ENCODE assay signal across 23 cellular contexts in the genomic region with DNA sequence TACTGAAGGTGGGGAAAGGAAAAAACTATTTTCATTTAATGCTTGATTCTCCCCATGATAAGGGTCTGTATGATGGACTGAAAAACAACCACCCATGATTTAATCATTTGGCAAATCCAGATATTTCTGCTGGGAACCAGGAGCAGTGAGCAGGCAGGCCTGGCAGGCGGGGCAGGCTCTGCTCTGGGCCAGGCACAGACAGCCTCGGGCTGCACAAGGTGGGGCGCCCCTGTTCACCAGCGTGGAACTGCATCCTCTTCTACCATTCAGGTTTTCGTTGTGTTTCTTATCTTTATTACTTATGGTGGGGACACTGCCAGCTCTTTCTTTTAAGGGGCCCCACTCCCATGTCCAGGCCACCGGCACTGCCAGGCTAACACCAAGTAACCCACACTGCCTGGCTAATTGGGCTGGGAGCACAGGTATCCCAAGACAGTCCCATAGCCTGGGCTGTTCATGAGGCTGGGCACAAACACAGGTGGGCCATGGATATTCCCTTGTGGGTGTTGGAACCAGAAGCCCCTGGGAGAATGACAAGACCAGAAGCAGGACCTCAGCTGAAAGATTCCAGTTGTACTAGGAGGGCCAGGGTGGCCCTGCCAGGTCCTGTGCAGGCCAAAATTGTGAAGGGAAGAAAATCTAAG. TPM values are rescaled to one million over a fixed set of nuclear protein-coding genes. Genes with fewer than 3 reads are reported as not detected.
A peak's percentile ranks its signal among the peaks of the same experiment; 100 is the strongest.
DNase-seq lines count a peak whose midpoint lies in the region; ATAC-seq, FAIRE-seq and TF ChIP-seq lines count a peak whose summit lies in the region.
"Had no signal": no experiment of that assay in that cellular context is flagged by ENCODE, and none has a peak within 500 bp of the region (broad histone marks: within the 10 kb centered on the region; RNA-seq: fewer than 3 reads in every experiment).

No MANE protein-coding gene starts in this region.

- no peak for FAIRE-seq in GM12878 (lab: Jason Lieb, UNC)
- FAIRE-seq: colon, GM12892 had no signal

- H3K27me3 ChIP-seq in HCT116 (ENCODE audit: insufficient read depth, low read length) = no peaks in the 10 kb centered on the region
- H3K27me3 ChIP-seq in GM12878 (replicated peaks in 1 of 2; ENCODE audit: control insufficient read depth in 2 of 2, insufficient read depth in 2 of 2, low read length in 1 of 2) = no peaks in the 10 kb centered on the region
- no peaks in the 10 kb centered on the region for H3K27me3 ChIP-seq in sigmoid colon
- H3K27me3 ChIP-seq: brain microvascular endothelial cell, Peyer's patch, tibial nerve had no signal

- H3K4me1 ChIP-seq in HCT116 (ENCODE audit: control insufficient read depth in 1 of 2, insufficient read depth in 2 of 2, low read length in 2 of 2) (peaks cover 0 to 12% of the 10 kb centered on the region in 2 experiments; a peak in 2 of 4 replicates), GM12878 (ENCODE audit: control insufficient read depth, insufficient read depth, low read length) (no peaks in the 10 kb centered on the region), sigmoid colon (peaks cover 0 to 17% (median 15%) of the 10 kb centered on the region in 4 donors)
- H3K4me1 ChIP-seq: Peyer's patch had no signal

- POLR2A ChIA-PET in HCT116 (lab: Charles Lee) (no interaction called here), GM12878 (lab: Charles Lee) (no interaction called here)

- H3K36me3 ChIP-seq in HCT116 (ENCODE audit: control insufficient read depth in 1 of 2, insufficient read depth in 2 of 2, low read length in 2 of 2) (no peaks in the 10 kb centered on the region), GM12878 (ENCODE audit: control insufficient read depth in 2 of 2, insufficient read depth in 2 of 2, low read length in 1 of 2) (no peaks in the 10 kb centered on the region), sigmoid colon (no peaks in the 10 kb centered on the region)
- H3K36me3 ChIP-seq: brain microvascular endothelial cell, left ventricle myocardium inferior, Peyer's patch, tibial nerve had no signal

- TF ChIP-seq POLR2A in HCT116 (IDR thresholded peaks at IDR 0.05; ENCODE audit: borderline replicate concordance, extremely low read depth, insufficient read depth, insufficient read length) (no peak), GM12878 (IDR thresholded peaks at IDR 0.05; ENCODE audit: low read depth, low read length) (no peak), sigmoid colon (IDR thresholded peaks at IDR 0.05) (no peak)

- H3K9me3 ChIP-seq in HCT116 (ENCODE audit: control insufficient read depth in 1 of 2, insufficient read depth in 1 of 2, low read depth in 1 of 2, low read length in 2 of 2) (no peaks in the 10 kb centered on the region), GM12878 (replicated peaks; ENCODE audit: control insufficient read depth, insufficient read depth, low read length) (no peaks in the 10 kb centered on the region; the same call in 2 of the 3 replicates), sigmoid colon (no peaks in the 10 kb centered on the region)
- H3K9me3 ChIP-seq: left ventricle myocardium inferior, Peyer's patch, tibial nerve had no signal

- intact Hi-C loops in HCT116 (cut with micrococcal nuclease) (no loop called here), GM12878 (cut with micrococcal nuclease; ENCODE audit: unreplicated experiment) (no loop called here), sigmoid colon (cut with DNase I) (no loop called here)

- H3K9me2 ChIP-seq in HCT116 (ENCODE audit: insufficient read depth) = no peaks in the 10 kb centered on the region

- DNase-seq in HCT116 (ENCODE audit: low read depth, low spot score) = no peak
- DNase-seq in GM12878 (ENCODE audit: low read depth, low spot score) = no peak
- DNase-seq in left kidney (ENCODE audit: low read depth, low spot score) = peak; percentile 41
- DNase-seq in sigmoid colon = peak; percentile 41
- DNase-seq in NCI-H345 (lab: John Stamatoyannopoulos, UW) = no peak
- DNase-seq: activated CD4-positive, alpha-beta memory T cell treated with anti-CD3 and anti-CD28 coated beads for 36 hours; activated CD4-positive, CD25-positive, alpha-beta regulatory T cell; activated gamma-delta T cell treated with Interleukin-2 at 50 U/mL for 16 hours; brain microvascular endothelial cell; CD8-positive, alpha-beta T cell; head of caudate nucleus; left ventricle myocardium inferior; NCI-H2081 treated with DMSO at 0.1 percent for 48 hours; NCI-H510A; Peyer's patch; stimulated activated CD4-positive, alpha-beta T cell treated with anti-CD3 and anti-CD28 coated beads, Interleukin-2, amount 100 ng/mL, for 48 hours had no signal

- no peak overlapping the region for H3K4me3 ChIP-seq in HCT116 (replicated peaks in 1 of 2; ENCODE audit: low read depth in 1 of 2, low read length in 2 of 2)
- no peak overlapping the region for H3K4me3 ChIP-seq in GM12878
- H3K4me3 ChIP-seq in sigmoid colon = no peak overlapping the region
- H3K4me3 ChIP-seq: Peyer's patch, smooth muscle cell had no signal

- BruUV-seq in HCT116 (replicated peaks; lab: Mats Ljungman, UMichigan) = no TSS peak
- BruUV-seq in GM12878 (replicated peaks; lab: Mats Ljungman, UMichigan) = no TSS peak

- TF ChIP-seq RAD21 in HCT116 (IDR thresholded peaks at IDR 0.05; ENCODE audit: low read depth) = no peak
- TF ChIP-seq RAD21 in GM12878 (IDR thresholded peaks at IDR 0.05; ENCODE audit: insufficient read depth, low read depth, low read length) = no peak

- TF ChIP-seq CTCF in HCT116 (IDR thresholded peaks at IDR 0.05 in 2 of 3, conservative IDR thresholded peaks at IDR 0.05 in 1 of 3; ENCODE audit: borderline replicate concordance in 1 of 3, insufficient read depth in 1 of 3, low read depth in 2 of 3, low read length in 2 of 3) (no peak), GM12878 (IDR thresholded peaks at IDR 0.05 in 2 of 3, conservative IDR thresholded peaks at IDR 0.05 in 1 of 3; ENCODE audit: control insufficient read depth in 2 of 3, extremely low read depth in 1 of 3, insufficient read depth in 1 of 3, low read depth in 3 of 3, low read length in 3 of 3) (no peak), sigmoid colon (IDR thresholded peaks at IDR 0.05) (no peak)

- peak; percentile 77 for ATAC-seq in HCT116
- ATAC-seq in GM12878 = peak; percentile 45; the same call in 2 of the 3 replicates
- no peak for ATAC-seq in HG02610 (IDR thresholded peaks at IDR 0.05; ENCODE audit: unreplicated experiment)
- ATAC-seq in GM19455 (IDR thresholded peaks at IDR 0.05; ENCODE audit: unreplicated experiment) = no peak
- ATAC-seq in HG03095 (IDR thresholded peaks at IDR 0.05; ENCODE audit: unreplicated experiment) = no peak
- ATAC-seq: CD8-positive, alpha-beta T cell had no signal

- H4K20me1 ChIP-seq in HCT116 (ENCODE audit: insufficient read depth) (no peaks in the 10 kb centered on the region), GM12878 (ENCODE audit: control insufficient read depth, insufficient read depth) (no peaks in the 10 kb centered on the region)

- TF ChIP-seq EP300 in GM12878 (IDR thresholded peaks at IDR 0.05; ENCODE audit: borderline replicate concordance in 1 of 2, control insufficient read depth in 1 of 2, low read depth in 2 of 2, low read length in 2 of 2) = no peak
- TF ChIP-seq EP300 in sigmoid colon (IDR thresholded peaks at IDR 0.05) = no peak

- RAD21 ChIA-PET in HCT116 (lab: Charles Lee; ENCODE audit: low non-redundant PET in 1 of 2, low total read pairs in 2 of 2, uncharacterized antibody in 2 of 2, unreplicated experiment in 2 of 2) (no interaction called here), GM12878 (lab: Charles Lee; ENCODE audit: unreplicated experiment) (no interaction called here)

- H2AFZ ChIP-seq in HCT116 (ENCODE audit: low read depth, low read length, poor library complexity, severe bottlenecking) (no peak overlapping the region), GM12878 (ENCODE audit: control insufficient read depth, low read depth, low read length) (no peak overlapping the region)

- 85% methylated on average over 6 of the region's 6 CpGs for WGBS in GM12878 (ENCODE audit: insufficient coverage, insufficient replicate concordance, low lambda C conversion rate, missing lambda C conversion rate)
- WGBS in sigmoid colon, 2 donors = 38 to 73% methylated on average over 6 of the region's 6 CpGs

- H3K4me2 ChIP-seq in HCT116 (ENCODE audit: low read length) (no peak overlapping the region), GM12878 (ENCODE audit: control insufficient read depth, insufficient read depth) (no peak overlapping the region)

- H3K79me2 ChIP-seq in HCT116 (ENCODE audit: insufficient read depth, low read length) (no peaks in the 10 kb centered on the region), GM12878 (ENCODE audit: control insufficient read depth, insufficient read depth, low read length) (no peaks in the 10 kb centered on the region)

- SMC1A ChIA-PET in GM12878 (lab: Charles Lee; ENCODE audit: uncharacterized antibody, unreplicated experiment) = interaction anchor here (1.0 kb wide), 1 partner anchor 62 kb away, joined by 3 read pairs; no protein-coding TSS in a partner anchor

- no peak overlapping the region for H3K27ac ChIP-seq in HCT116 (ENCODE audit: low read depth, low read length)
- no peak overlapping the region for H3K27ac ChIP-seq in GM12878 (ENCODE audit: control insufficient read depth, insufficient read depth)
- no peak overlapping the region for H3K27ac ChIP-seq in sigmoid colon
- H3K27ac ChIP-seq: Peyer's patch had no signal

- in situ Hi-C loops in GM12878 (cut with MboI) = no loop called here

- CTCF ChIA-PET in HCT116 (lab: Charles Lee) (no interaction called here), GM12878 (lab: Yijun Ruan, JAX) (no interaction called here)

- no peak overlapping the region for H3K9ac ChIP-seq in HCT116 (ENCODE audit: low read length)
- no peak overlapping the region for H3K9ac ChIP-seq in GM12878 (ENCODE audit: control insufficient read depth, insufficient read depth, low read length)

RNA-seq across cellular contexts. Expression of gene RALBP1, which starts 57.1 kb away (rescaled TPM):
- total RNA-seq in HCT116 (2021; ENCODE audit: unreplicated experiment) (66.2 TPM), GM12878 (2014; rRNA removed) (41.3 and 47.1 TPM in 2 replicates), GM12878 (2014; rRNA removed; fragmentation: Illumina TruSeq; extraction: Trizol) (43.8 and 45.6 TPM in 2 replicates), GM12878 (2021) (46.9 and 50.5 TPM in 2 replicates), sigmoid colon (10 to 100 TPM; 68.1 to 89.7 (median 86.6) TPM)
- polyA plus RNA-seq in HCT116 (2012) = 38.3 and 43.2 TPM in 2 replicates
- total RNA-seq in GM12878 (2013; cell fraction: nucleolus; rRNA removed) = 30.0 and 33.4 TPM in 2 replicates
- 24.5 TPM for polyA plus RNA-seq in GM12878 (2011; ENCODE audit: low read depth)
- polyA plus RNA-seq in GM12878 (2011; rRNA removed) (38.6 and 42.7 TPM in 2 replicates), GM12878 (2014; fragmentation: Illumina TruSeq; extraction: Trizol) (42.2 and 44.2 TPM in 2 replicates), GM12878 (2014; fragmentation: Nextera tagmentation; extraction: Ambion mirVana) (10 to 100 TPM; 11.2 to 17.9 TPM), GM12878 (2014; rRNA removed) (39.2 and 44.0 TPM in 2 replicates), GM12878 (2016; fragmentation: Nextera tagmentation; extraction: Ambion mirVana) (10 to 100 TPM; 41.1 to 42.5 TPM), sigmoid colon (10 to 100 TPM; 42.3 to 49.5 (median 45.0) TPM)
- 33.6 and 45.2 TPM in 2 replicates for polyA plus RNA-seq in GM12878 (2011; cell fraction: cytosol; rRNA removed)
- polyA plus RNA-seq in GM12878 (2011; cell fraction: nucleus; rRNA removed) = 22.0 and 28.0 TPM in 2 replicates
- polyA plus RNA-seq in GM12878 (2012) = 31.4 and 42.9 TPM in 2 replicates
- 31.3 and 33.7 TPM in 2 replicates for polyA minus RNA-seq in GM12878 (2011; rRNA and poly(A)+ RNA removed)
- polyA minus RNA-seq in GM12878 (2011; cell fraction: cytosol; rRNA and poly(A)+ RNA removed) = 16.2 and 16.4 TPM in 2 replicates
- polyA minus RNA-seq in GM12878 (2011; cell fraction: nucleus; rRNA and poly(A)+ RNA removed) = 9.7 and 21.0 TPM in 2 replicates

Comparison
In these comparisons a context has a peak if more than half of its experiments do, and no peak if none do; other contexts are left out.
1. ATAC-seq: peak in HCT116 (single experiment) and GM12878 (single experiment); none in HG02610 (single experiment), GM19455 (single experiment) and HG03095 (single experiment).
2. DNase-seq: peak in left kidney (single experiment) and sigmoid colon (single experiment); none in HCT116 (single experiment), GM12878 (single experiment) and NCI-H345 (single experiment).